ENCODE assay signal across 7 cellular contexts in the genomic region with DNA sequence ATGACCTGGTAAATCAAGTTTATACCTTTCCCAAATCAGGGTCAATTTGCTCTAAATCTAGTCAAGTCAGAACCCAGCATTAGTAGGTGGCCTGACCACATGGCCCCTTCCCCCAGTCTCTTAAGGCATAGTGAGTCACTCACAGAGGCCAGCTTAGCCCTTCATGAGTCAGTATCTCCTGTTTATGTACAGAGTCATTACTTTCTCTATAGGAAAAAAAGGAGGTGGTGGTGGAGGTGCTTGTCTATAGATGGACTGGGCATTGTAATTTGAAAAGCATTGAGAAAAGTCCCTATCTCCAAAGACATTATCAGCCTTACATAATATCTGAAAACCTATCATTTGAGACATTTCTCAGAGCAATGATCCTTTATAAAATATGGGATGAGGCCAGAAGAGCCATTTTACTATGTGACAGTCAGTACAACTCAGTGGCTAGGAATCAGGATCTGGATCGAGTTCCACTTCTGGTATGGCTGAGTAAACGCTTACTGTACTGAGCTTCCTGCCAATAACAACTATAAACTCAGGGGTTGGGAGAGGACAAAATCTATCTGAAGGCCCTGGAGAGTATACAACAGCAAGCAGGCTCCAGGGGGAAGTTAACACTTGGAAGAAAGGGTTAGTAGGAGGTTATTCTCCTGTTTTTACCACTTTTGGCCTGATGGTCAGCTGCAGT. TPM values are rescaled to one million over a fixed set of nuclear protein-coding genes. Genes with fewer than 3 reads are reported as not detected.
DNase-seq lines count a peak whose midpoint lies in the region; TF ChIP-seq lines count a peak whose summit lies in the region.

No MANE protein-coding gene starts in this region.

- peak overlapping the region; percentile 70 for H3K4me2 ChIP-seq in skeletal muscle satellite cell (ENCODE audit: low read length)

- H3K4me3 ChIP-seq in skeletal muscle satellite cell (ENCODE audit: low read length), result no peak overlapping the region

- peaks cover 5% of the 10 kb centered on the region for H3K9me3 ChIP-seq in skeletal muscle satellite cell (replicated peaks; ENCODE audit: low read length)

- TF ChIP-seq CTCF in GM10248 (IDR thresholded peaks at IDR 0.05; ENCODE audit: control extremely low read depth, extremely low read depth, low read depth, missing control alignments), result no peak

- POLR2A ChIA-PET in GM10248 (lab: Yijun Ruan, JAX), result no interaction called here

- CTCF ChIA-PET in GM10248 (lab: Yijun Ruan, JAX), result interaction anchor here (1.2 kb wide), 1 partner anchor 78 kb away, joined by 3 read pairs; no protein-coding TSS in a partner anchor

- peak overlapping the region; percentile 80 for H3K9ac ChIP-seq in skeletal muscle satellite cell (ENCODE audit: low read depth, low read length)

- H3K27me3 ChIP-seq in skeletal muscle satellite cell (ENCODE audit: control insufficient read depth, insufficient read depth, low read length), result no peaks in the 10 kb centered on the region

- H3K4me1 ChIP-seq in skeletal muscle satellite cell (ENCODE audit: control insufficient read depth, insufficient read depth, low read length), result peaks cover 40% of the 10 kb centered on the region

- no peaks in the 10 kb centered on the region for H3K36me3 ChIP-seq in skeletal muscle satellite cell (ENCODE audit: insufficient read depth, low read length)

- DNase-seq in GM04503 (ENCODE audit: low read depth), result peak; percentile 95
- DNase-seq in NCI-H226, result peak; percentile 71
- DNase-seq in dedifferentiated amniotic fluid mesenchymal stem cell (ENCODE audit: extremely low spot score), result peak; percentile 90
- DNase-seq in activated CD4-positive, alpha-beta T cell treated with anti-CD3 and anti-CD28 coated beads, Interleukin-2, amount 50 U/mL, for 1 hour, result no peak
- no peak for DNase-seq in NCI-H524 treated with DMSO at 0.1 percent for 48 hours (lab: John Stamatoyannopoulos, UW)
- no peak for DNase-seq in GM10248 (ENCODE audit: extremely low spot score)

RNA-seq across cellular contexts. Expression of gene SIGLEC15, which starts 22.5 kb away (rescaled TPM):
- 1.7 and 3.3 TPM in 2 replicates for total RNA-seq in skeletal muscle satellite cell (2012; rRNA removed)

Comparison
In these comparisons a context has a peak if more than half of its experiments do, and no peak if none do; other contexts are left out.
1. DNase-seq: peak in GM04503 (single experiment), NCI-H226 (single experiment) and dedifferentiated amniotic fluid mesenchymal stem cell (single experiment); none in activated CD4-positive, alpha-beta T cell treated with anti-CD3 and anti-CD28 coated beads, Interleukin-2, amount 50 U/mL, for 1 hour (single experiment), NCI-H524 treated with DMSO at 0.1 percent for 48 hours (single experiment) and GM10248 (single experiment).